ENCODE assay signal across 9 cellular contexts in genomic region chr2:105858868-105859693, GRCh38.
DNase-seq lines count a peak whose midpoint lies in the region; ATAC-seq lines count a peak whose summit lies in the region.
"Had no signal": no experiment of that assay in that cellular context is flagged by ENCODE, and none has a peak within 500 bp of the region (broad histone marks: within the 10 kb centered on the region; RNA-seq: fewer than 3 reads in every experiment).

No MANE protein-coding gene starts in this region.

- no peak for DNase-seq in activated naive CD4-positive, alpha-beta T cell treated with anti-CD3 and anti-CD28 coated beads, Interleukin-2, amount 10 ng/mL, durations not matched to agents 7 days and 5 days
- DNase-seq in natural killer cell treated with Interleukin-12 subunit alpha and Interleukin-12 subunit beta and Interleukin-15 and Interleukin-18, amount 100 ng/mL, for 72 hours (ENCODE audit: low spot score), result no peak
- DNase-seq in HPDE6-E6E7 (ENCODE audit: extremely low spot score) (no peak), AG08395 (ENCODE audit: low spot score) (no peak), GF-D8 (lab: John Stamatoyannopoulos, UW) (no peak)
- DNase-seq: NCI-H1417, nucleus accumbens had no signal

- peak overlapping the region; percentile 55 for H3K27ac Mint-ChIP-seq in activated naive CD4-positive, alpha-beta T cell treated with anti-CD3 and anti-CD28 coated beads, Interleukin-2, amount 10 ng/mL, durations not matched to agents 7 days and 5 days
- peak overlapping the region; percentile 28 to 45 for H3K27ac Mint-ChIP-seq in natural killer cell treated with Interleukin-12 subunit alpha and Interleukin-12 subunit beta and Interleukin-15 and Interleukin-18, amount 100 ng/mL, for 72 hours

- ATAC-seq in GM19351 (IDR thresholded peaks at IDR 0.05; ENCODE audit: unreplicated experiment) (peak; percentile 89), HG03095 (IDR thresholded peaks at IDR 0.05; ENCODE audit: unreplicated experiment) (peak; percentile 69)
- ATAC-seq in natural killer cell treated with Interleukin-12 subunit alpha and Interleukin-12 subunit beta and Interleukin-15 and Interleukin-18, amount 100 ng/mL, for 72 hours, result peak in 1 of 2 donors; percentile 26

- CTCF ChIA-PET in activated naive CD4-positive, alpha-beta T cell treated with anti-CD3 and anti-CD28 coated beads, Interleukin-2, amount 10 ng/mL, durations not matched to agents 7 days and 5 days (lab: Charles Lee), result interaction anchor here (0.6 to 1.1 kb wide), 3 partner anchors 9 to 111 kb away, joined by 3 to 4 read pairs (median 3); no protein-coding TSS in a partner anchor

- peaks cover 78% of the 10 kb centered on the region for H3K4me1 Mint-ChIP-seq in activated naive CD4-positive, alpha-beta T cell treated with anti-CD3 and anti-CD28 coated beads, Interleukin-2, amount 10 ng/mL, durations not matched to agents 7 days and 5 days
- H3K4me1 Mint-ChIP-seq in natural killer cell treated with Interleukin-12 subunit alpha and Interleukin-12 subunit beta and Interleukin-15 and Interleukin-18, amount 100 ng/mL, for 72 hours (ENCODE audit: low read depth in 2 of 2), result peaks cover 60 to 62% of the 10 kb centered on the region in 2 donors

- H3K9me3 Mint-ChIP-seq in activated naive CD4-positive, alpha-beta T cell treated with anti-CD3 and anti-CD28 coated beads, Interleukin-2, amount 10 ng/mL, durations not matched to agents 7 days and 5 days, result no peaks in the 10 kb centered on the region
- no peaks in the 10 kb centered on the region for H3K9me3 Mint-ChIP-seq in natural killer cell treated with Interleukin-12 subunit alpha and Interleukin-12 subunit beta and Interleukin-15 and Interleukin-18, amount 100 ng/mL, for 72 hours

- H3K4me3 Mint-ChIP-seq in activated naive CD4-positive, alpha-beta T cell treated with anti-CD3 and anti-CD28 coated beads, Interleukin-2, amount 10 ng/mL, durations not matched to agents 7 days and 5 days, result no peak overlapping the region
- H3K4me3 Mint-ChIP-seq in natural killer cell treated with Interleukin-12 subunit alpha and Interleukin-12 subunit beta and Interleukin-15 and Interleukin-18, amount 100 ng/mL, for 72 hours, result peak overlapping the region; percentile 15

- peaks cover 60% of the 10 kb centered on the region for H3K36me3 Mint-ChIP-seq in activated naive CD4-positive, alpha-beta T cell treated with anti-CD3 and anti-CD28 coated beads, Interleukin-2, amount 10 ng/mL, durations not matched to agents 7 days and 5 days
- peaks cover 13% of the 10 kb centered on the region for H3K36me3 Mint-ChIP-seq in natural killer cell treated with Interleukin-12 subunit alpha and Interleukin-12 subunit beta and Interleukin-15 and Interleukin-18, amount 100 ng/mL, for 72 hours

- H3K27me3 Mint-ChIP-seq in activated naive CD4-positive, alpha-beta T cell treated with anti-CD3 and anti-CD28 coated beads, Interleukin-2, amount 10 ng/mL, durations not matched to agents 7 days and 5 days, result no peaks in the 10 kb centered on the region
- H3K27me3 Mint-ChIP-seq in natural killer cell treated with Interleukin-12 subunit alpha and Interleukin-12 subunit beta and Interleukin-15 and Interleukin-18, amount 100 ng/mL, for 72 hours, result no peaks in the 10 kb centered on the region
